19 cellular contexts compared by ENCODE assay signal in genomic region chr2:99156901-99157300, GRCh38. TPM values are rescaled to one million over a fixed set of nuclear protein-coding genes. Genes with fewer than 3 reads are reported as not detected.
DNase-seq lines count a peak whose midpoint lies in the region; ATAC-seq and TF ChIP-seq lines count a peak whose summit lies in the region.
"Had no signal": no experiment of that assay in that cellular context is flagged by ENCODE, and none has a peak within 500 bp of the region (broad histone marks: within the 10 kb centered on the region; RNA-seq: fewer than 3 reads in every experiment).

No MANE protein-coding gene starts in this region.

- peak overlapping the region; percentile 26 for H3K4me3 ChIP-seq in CD4-positive, CD25-positive, alpha-beta regulatory T cell (ENCODE audit: low read depth, low read length)
- no peak overlapping the region for H3K4me3 ChIP-seq in SU-DHL-6 (ENCODE audit: insufficient read depth, low read length, poor library complexity, severe bottlenecking)
- peak overlapping the region in 1 of 8 donors; percentile 79 for H3K4me3 ChIP-seq in spleen
- H3K4me3 ChIP-seq: esophagus squamous epithelium, HAP-1, skin epidermis had no signal

- 18 to 54% (median 27%) methylated on average over 1 of the region's 1 CpG for WGBS in spleen, 5 donors

- peak overlapping the region; percentile 9 for H3K4me2 ChIP-seq in SU-DHL-6 (ENCODE audit: low read depth, low read length, poor library complexity, severe bottlenecking)

- no peaks in the 10 kb centered on the region for H3K27me3 Mint-ChIP-seq in CD4-positive, CD25-positive, alpha-beta regulatory T cell
- peaks cover 8% of the 10 kb centered on the region for H3K27me3 Mint-ChIP-seq in brain
- H3K27me3 Mint-ChIP-seq: activated naive CD4-positive, alpha-beta T cell treated with anti-CD3 and anti-CD28 coated beads, Interleukin-2, amount 10 ng/mL, durations not matched to agents 7 days and 5 days had no signal

- TF ChIP-seq CTCF in 22Rv1 (IDR thresholded peaks at IDR 0.05) (no peak), SU-DHL-6 (IDR thresholded peaks at IDR 0.05; ENCODE audit: insufficient read depth, low read length, poor library complexity, severe bottlenecking) (no peak), brain (conservative IDR thresholded peaks at IDR 0.05) (no peak), spleen (IDR thresholded peaks at IDR 0.05 in 8 of 11, conservative IDR thresholded peaks at IDR 0.05 in 3 of 11) (no peak)

- peaks cover 29% of the 10 kb centered on the region for H3K36me3 Mint-ChIP-seq in CD4-positive, CD25-positive, alpha-beta regulatory T cell
- H3K36me3 Mint-ChIP-seq in brain = peaks cover 15% of the 10 kb centered on the region

- H3K4me1 Mint-ChIP-seq in CD4-positive, CD25-positive, alpha-beta regulatory T cell = peaks cover 12 to 38% (median 26%) of the 10 kb centered on the region in 4 donors
- peaks cover 25% of the 10 kb centered on the region for H3K4me1 Mint-ChIP-seq in brain

- no peak for ATAC-seq in CD4-positive, CD25-positive, alpha-beta regulatory T cell (ENCODE audit: low read depth in 2 of 2)
- ATAC-seq in HG03565 (IDR thresholded peaks at IDR 0.05; ENCODE audit: unreplicated experiment) = no peak
- ATAC-seq in Right ventricle myocardium inferior = no peak
- ATAC-seq: activated CD4-positive, CD25-positive, alpha-beta regulatory T cell treated with anti-CD3 and anti-CD28 coated beads, Interleukin-2, amount 50 U/mL, for 24 hours; left ventricle myocardium superior had no signal

- H3K27me3 ChIP-seq in CD4-positive, CD25-positive, alpha-beta regulatory T cell (ENCODE audit: control insufficient read depth, insufficient read depth, low read length) = no peaks in the 10 kb centered on the region
- H3K27me3 ChIP-seq in SU-DHL-6 (ENCODE audit: low read length) (no peaks in the 10 kb centered on the region), spleen (replicated peaks in 1 of 7) (no peaks in the 10 kb centered on the region)
- H3K27me3 ChIP-seq: esophagus squamous epithelium had no signal

- peaks cover 16% of the 10 kb centered on the region for H3K36me3 ChIP-seq in CD4-positive, CD25-positive, alpha-beta regulatory T cell (ENCODE audit: control insufficient read depth, insufficient read depth, low read length)
- no peaks in the 10 kb centered on the region for H3K36me3 ChIP-seq in SU-DHL-6 (ENCODE audit: low read length)
- H3K36me3 ChIP-seq in spleen = peaks cover 0 to 48% (median 24%) of the 10 kb centered on the region in 6 donors

- no peak overlapping the region for H3K27ac Mint-ChIP-seq in CD4-positive, CD25-positive, alpha-beta regulatory T cell
- peak overlapping the region in 2 of 5 experiments; percentile 12 to 65 for H3K27ac Mint-ChIP-seq in brain

- H3F3A ChIP-seq in SU-DHL-6 (ENCODE audit: insufficient read depth) = 0 out of 2 replicates have a peak, but pooled peaks cover 4% of the 10 kb centered on the region

- H3K4me3 Mint-ChIP-seq in CD4-positive, CD25-positive, alpha-beta regulatory T cell = peak overlapping the region in 3 of 4 donors; percentile 24 to 61 (median 33)
- H3K4me3 Mint-ChIP-seq in brain = peak overlapping the region; percentile 42 to 88 (median 62)
- H3K4me3 Mint-ChIP-seq: activated naive CD4-positive, alpha-beta T cell treated with anti-CD3 and anti-CD28 coated beads, Interleukin-2, amount 10 ng/mL, durations not matched to agents 7 days and 5 days had no signal

- H3K27ac ChIP-seq in 22Rv1 (peak overlapping the region; percentile 63), SU-DHL-6 (ENCODE audit: low read depth, low read length) (no peak overlapping the region), spleen (peak overlapping the region in 2 of 8 donors; percentile 7 to 29)
- no peak overlapping the region for H3K27ac ChIP-seq in CD4-positive, CD25-positive, alpha-beta regulatory T cell (ENCODE audit: insufficient read depth, low read length, poor library complexity, severe bottlenecking)
- H3K27ac ChIP-seq: esophagus squamous epithelium, skin epidermis had no signal

- intact Hi-C loops in Right ventricle myocardium inferior (cut with DNase I) = loop anchor here (10.0 kb wide), 1 partner anchor 328 kb away; no protein-coding TSS in a partner anchor
- intact Hi-C loops in spleen (cut with DNase I; ENCODE audit: low total_unique reads) = no loop called here

- no peak overlapping the region for H2AFZ ChIP-seq in SU-DHL-6 (ENCODE audit: low read depth, low read length, severe bottlenecking)

- no peaks in the 10 kb centered on the region for H4K20me1 ChIP-seq in SU-DHL-6 (ENCODE audit: low read depth, low read length)

- H3K4me1 ChIP-seq in CD4-positive, CD25-positive, alpha-beta regulatory T cell (ENCODE audit: control insufficient read depth, insufficient read depth, low read length, poor library complexity, severe bottlenecking) = peaks cover 19% of the 10 kb centered on the region
- peaks cover 19 to 54% (median 33%) of the 10 kb centered on the region in 6 donors for H3K4me1 ChIP-seq in spleen

- no peak for TF ChIP-seq POLR2A in spleen (IDR thresholded peaks at IDR 0.05)

- H3K9ac ChIP-seq in SU-DHL-6 (ENCODE audit: low read length) = no peak overlapping the region

- no peaks in the 10 kb centered on the region for H3K9me2 ChIP-seq in SU-DHL-6 (replicated peaks; ENCODE audit: insufficient read depth, low read length)

- DNase-seq in CD4-positive, CD25-positive, alpha-beta regulatory T cell = no peak
- DNase-seq in Right ventricle myocardium inferior (ENCODE audit: missing footprints) (no peak), H4 (ENCODE audit: low spot score) (no peak), spleen (no peak)
- DNase-seq: activated naive CD4-positive, alpha-beta T cell treated with anti-CD3 and anti-CD28 coated beads, Interleukin-2, amount 10 ng/mL, durations not matched to agents 7 days and 5 days; DMS 273 treated with DMSO at 0.1 percent for 48 hours; esophagus squamous epithelium; left ventricle myocardium superior; NCI-H1417; NCI-H2171 treated with DMSO at 0.1 percent for 48 hours; NCI-H774; stimulated activated CD4-positive, alpha-beta T cell treated with anti-CD3 and anti-CD28 coated beads, Interleukin-4, amount 100 ng/mL, for 24 hours had no signal

- peaks cover 0 to 2% (median 0%) of the 10 kb centered on the region in 7 donors for H3K9me3 Mint-ChIP-seq in CD4-positive, CD25-positive, alpha-beta regulatory T cell
- H3K9me3 Mint-ChIP-seq in brain = no peaks in the 10 kb centered on the region
- H3K9me3 Mint-ChIP-seq: activated naive CD4-positive, alpha-beta T cell treated with anti-CD3 and anti-CD28 coated beads, Interleukin-2, amount 10 ng/mL, durations not matched to agents 7 days and 5 days had no signal

- H3K79me2 ChIP-seq in SU-DHL-6 (ENCODE audit: insufficient read depth, low read length) = peaks cover 36% of the 10 kb centered on the region; the same call in 1 of the 2 replicates

- H3K9me3 ChIP-seq in CD4-positive, CD25-positive, alpha-beta regulatory T cell (ENCODE audit: control insufficient read depth in 2 of 2, low read length in 2 of 2) = no peaks in the 10 kb centered on the region
- H3K9me3 ChIP-seq in SU-DHL-6 (ENCODE audit: insufficient read depth, low read length) = no peaks in the 10 kb centered on the region
- H3K9me3 ChIP-seq in spleen = no peaks in the 10 kb centered on the region
- H3K9me3 ChIP-seq: esophagus squamous epithelium, HAP-1 had no signal

RNA-seq across cellular contexts. Expression of gene LIPT1, which starts 2.1 kb away (rescaled TPM):
- total RNA-seq in CD4-positive, CD25-positive, alpha-beta regulatory T cell = 11.5 TPM
- polyA plus RNA-seq in CD4-positive, CD25-positive, alpha-beta regulatory T cell = 10 to 100 TPM; 17.2 to 27.4 (median 25.6) TPM
- polyA plus RNA-seq in brain (ENCODE audit: insufficient read depth, low read depth, low replicate concordance) (3.5 TPM), spleen (10 to 100 TPM; 12.0 to 20.3 (median 17.6) TPM)
- total RNA-seq in Right ventricle myocardium inferior (7.4 TPM), spleen (10 to 100 TPM; 10.4 to 20.8 (median 15.6) TPM)
- total RNA-seq in H4 (2014; rRNA removed; shearing (Covaris generic)) = 4.9 and 8.5 TPM in 2 replicates

RNA-seq across cellular contexts. Expression of gene TSGA10, which starts 2.2 kb away (rescaled TPM):
- 7.7 TPM for total RNA-seq in CD4-positive, CD25-positive, alpha-beta regulatory T cell
- polyA plus RNA-seq in CD4-positive, CD25-positive, alpha-beta regulatory T cell = 10 to 100 TPM in 3 of 4 donors, 1 to 10 TPM in 1; 9.1 to 17.2 (median 14.6) TPM
- 4.8 TPM for polyA plus RNA-seq in brain (ENCODE audit: insufficient read depth, low read depth, low replicate concordance)
- 3.3 TPM for total RNA-seq in Right ventricle myocardium inferior
- 1.9 and 3.0 TPM in 2 replicates for total RNA-seq in H4 (2014; rRNA removed; shearing (Covaris generic))
- 10 to 100 TPM in 3 of 7 donors, 1 to 10 TPM in 4; 6.8 to 14.0 (median 8.1) TPM for total RNA-seq in spleen
- 1 to 10 TPM; 2.5 to 4.6 (median 2.7) TPM for polyA plus RNA-seq in spleen

RNA-seq across cellular contexts. Expression of gene C2orf15, which starts 15.4 kb away (rescaled TPM):
- 2.0 TPM for total RNA-seq in CD4-positive, CD25-positive, alpha-beta regulatory T cell
- 1 to 10 TPM; 2.1 to 5.4 (median 3.2) TPM for polyA plus RNA-seq in CD4-positive, CD25-positive, alpha-beta regulatory T cell
- polyA plus RNA-seq in brain (ENCODE audit: insufficient read depth, low read depth, low replicate concordance) = 10.7 TPM
- not detected for total RNA-seq in Right ventricle myocardium inferior
- 0.37 and 3.8 TPM in 2 replicates for total RNA-seq in H4 (2014; rRNA removed; shearing (Covaris generic))
- 1 to 10 TPM in 6 of 7 donors, under 1 TPM in 1; 0.52 to 2.4 (median 1.5) TPM for total RNA-seq in spleen
- 1 to 10 TPM; 1.3 to 1.4 (median 1.3) TPM for polyA plus RNA-seq in spleen

RNA-seq across cellular contexts. Expression of gene MITD1, which starts 24.0 kb away (rescaled TPM):
- total RNA-seq in CD4-positive, CD25-positive, alpha-beta regulatory T cell = 32.1 TPM
- polyA plus RNA-seq in CD4-positive, CD25-positive, alpha-beta regulatory T cell = 10 to 100 TPM; 49.8 to 69.1 (median 52.8) TPM
- polyA plus RNA-seq in brain (ENCODE audit: insufficient read depth, low read depth, low replicate concordance) (7.9 TPM), spleen (10 to 100 TPM; 57.1 to 72.4 (median 63.9) TPM)
- total RNA-seq in Right ventricle myocardium inferior (17.3 TPM), spleen (10 to 100 TPM; 30.4 to 66.4 (median 37.1) TPM)
- 23.8 and 24.1 TPM in 2 replicates for total RNA-seq in H4 (2014; rRNA removed; shearing (Covaris generic))

RNA-seq across cellular contexts. Expression of gene MRPL30, which starts 24.1 kb away (rescaled TPM):
- total RNA-seq in CD4-positive, CD25-positive, alpha-beta regulatory T cell = 13.9 TPM
- 10 to 100 TPM; 15.8 to 19.8 (median 17.2) TPM for polyA plus RNA-seq in CD4-positive, CD25-positive, alpha-beta regulatory T cell
- polyA plus RNA-seq in brain (ENCODE audit: insufficient read depth, low read depth, low replicate concordance) (31.9 TPM), spleen (10 to 100 TPM; 12.8 to 19.1 (median 18.3) TPM)
- total RNA-seq in Right ventricle myocardium inferior (39.3 TPM), spleen (10 to 100 TPM; 17.1 to 26.0 (median 22.4) TPM)
- total RNA-seq in H4 (2014; rRNA removed; shearing (Covaris generic)) = 49.4 and 49.6 TPM in 2 replicates
